ENCODE assay signal across 21 cellular contexts in the genomic region with DNA sequence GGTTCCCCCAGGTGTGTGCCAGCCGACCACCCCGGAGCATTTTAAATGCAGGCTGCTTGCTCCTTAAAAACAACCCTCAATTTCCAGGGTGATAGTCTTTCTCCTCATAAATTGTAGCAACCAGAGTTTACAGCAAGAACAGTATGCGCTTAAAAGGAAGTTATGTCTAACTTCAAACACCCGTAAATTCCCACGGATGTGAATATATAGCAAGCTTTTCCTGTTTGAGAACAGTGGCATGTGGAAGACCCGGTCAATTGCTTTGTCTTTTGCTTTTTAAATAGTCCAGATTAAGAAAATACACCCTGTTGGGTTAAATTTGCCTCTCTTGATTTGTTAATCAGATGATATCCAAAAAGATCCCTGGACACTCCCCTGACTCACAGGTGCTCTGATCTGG. TPM values are rescaled to one million over a fixed set of nuclear protein-coding genes. Genes with fewer than 3 reads are reported as not detected.
A peak's percentile ranks its signal among the peaks of the same experiment; 100 is the strongest.
DNase-seq lines count a peak whose midpoint lies in the region; FAIRE-seq and TF ChIP-seq lines count a peak whose summit lies in the region.
"Had no signal": no experiment of that assay in that cellular context is flagged by ENCODE, and none has a peak within 500 bp of the region (broad histone marks: within the 10 kb centered on the region; RNA-seq: fewer than 3 reads in every experiment).

No MANE protein-coding gene starts in this region.

- TF ChIP-seq CTCF in Loucy (conservative IDR thresholded peaks at IDR 0.05; ENCODE audit: low read length) (no peak), astrocyte (IDR thresholded peaks at IDR 0.05; ENCODE audit: insufficient read depth, low read depth, low read length) (no peak), osteocyte (IDR thresholded peaks at IDR 0.05) (no peak), hepatocyte (IDR thresholded peaks at IDR 0.05; ENCODE audit: poor library complexity) (no peak)

- peaks cover 97% of the 10 kb centered on the region for H3K36me3 Mint-ChIP-seq in activated T-cell treated with anti-CD3 and anti-CD28 coated beads, Interleukin-2, amount 50 U/mL, for 24 hours (ENCODE audit: low read depth)
- H3K36me3 Mint-ChIP-seq in astrocyte (ENCODE audit: low read depth, unreplicated experiment) = peaks cover 17% of the 10 kb centered on the region
- peaks cover 50% of the 10 kb centered on the region for H3K36me3 Mint-ChIP-seq in osteocyte (ENCODE audit: unreplicated experiment)
- H3K36me3 Mint-ChIP-seq: IgD-negative memory B cell had no signal

- H3K4me3 ChIP-seq in Loucy (ENCODE audit: low read length, poor library complexity, severe bottlenecking) (no peak overlapping the region), astrocyte (ENCODE audit: insufficient read depth, low read depth, low read length) (no peak overlapping the region), hepatocyte (no peak overlapping the region)
- H3K4me3 ChIP-seq: heart left ventricle, thyroid gland had no signal

- H3K27me3 ChIP-seq in Loucy (ENCODE audit: insufficient read depth, low read length, poor library complexity, severe bottlenecking) = no peaks in the 10 kb centered on the region
- H3K27me3 ChIP-seq in astrocyte (ENCODE audit: insufficient read depth, low read length) = no peaks in the 10 kb centered on the region
- no peaks in the 10 kb centered on the region for H3K27me3 ChIP-seq in hepatocyte
- H3K27me3 ChIP-seq: heart left ventricle, thyroid gland had no signal

- WGBS in hepatocyte (ENCODE audit: low lambda C conversion rate, missing lambda C conversion rate) = 70% methylated on average over 6 of the region's 6 CpGs

- no peaks in the 10 kb centered on the region for H3K27me3 Mint-ChIP-seq in activated T-cell treated with anti-CD3 and anti-CD28 coated beads, Interleukin-2, amount 50 U/mL, for 24 hours
- H3K27me3 Mint-ChIP-seq in astrocyte (ENCODE audit: low read depth, unreplicated experiment) (no peaks in the 10 kb centered on the region), osteocyte (ENCODE audit: unreplicated experiment) (no peaks in the 10 kb centered on the region)
- H3K27me3 Mint-ChIP-seq: brain, IgD-negative memory B cell had no signal

- H2AFZ ChIP-seq in Loucy (ENCODE audit: low read length) = no peak overlapping the region
- H2AFZ ChIP-seq in astrocyte (ENCODE audit: low read depth, low read length) = no peak overlapping the region
- no peak overlapping the region for H2AFZ ChIP-seq in hepatocyte

- peaks cover 36% of the 10 kb centered on the region for H3K4me1 Mint-ChIP-seq in activated T-cell treated with anti-CD3 and anti-CD28 coated beads, Interleukin-2, amount 50 U/mL, for 24 hours (ENCODE audit: low read depth)
- peaks cover 8% of the 10 kb centered on the region for H3K4me1 Mint-ChIP-seq in astrocyte (ENCODE audit: low read depth, unreplicated experiment)
- peaks cover 3% of the 10 kb centered on the region for H3K4me1 Mint-ChIP-seq in osteocyte (ENCODE audit: unreplicated experiment)
- H3K4me1 Mint-ChIP-seq: brain had no signal

- H3F3A ChIP-seq in Loucy (ENCODE audit: low read depth) = no peaks in the 10 kb centered on the region

- peaks cover 21% of the 10 kb centered on the region for H3K4me1 ChIP-seq in Loucy (ENCODE audit: insufficient read depth, low read length, poor library complexity, severe bottlenecking)
- peaks cover 6% of the 10 kb centered on the region for H3K4me1 ChIP-seq in astrocyte (ENCODE audit: insufficient read depth, low read length)
- H3K4me1 ChIP-seq in hepatocyte (ENCODE audit: insufficient read depth) = no peaks in the 10 kb centered on the region

- H4K20me1 ChIP-seq in Loucy (ENCODE audit: insufficient read depth, low read length, poor library complexity, severe bottlenecking) (peaks cover 10% of the 10 kb centered on the region), astrocyte (ENCODE audit: insufficient read depth, low read length) (peaks cover 28% of the 10 kb centered on the region), hepatocyte (ENCODE audit: insufficient read depth, poor library complexity, severe bottlenecking) (peaks cover 5% of the 10 kb centered on the region)

- no peaks in the 10 kb centered on the region for H3K9me2 ChIP-seq in Loucy (replicated peaks; ENCODE audit: low read depth, low read length)
- no peaks in the 10 kb centered on the region for H3K9me2 ChIP-seq in hepatocyte (replicated peaks; ENCODE audit: insufficient read depth)

- H3K4me2 ChIP-seq in Loucy (ENCODE audit: low read depth, low read length, poor library complexity, severe bottlenecking) (peak overlapping the region; percentile 46), astrocyte (ENCODE audit: low read length) (no peak overlapping the region), hepatocyte (no peak overlapping the region)

- H3K9me3 ChIP-seq in Loucy (ENCODE audit: insufficient read depth, low read depth, low read length) = no peaks in the 10 kb centered on the region
- no peaks in the 10 kb centered on the region for H3K9me3 ChIP-seq in astrocyte (ENCODE audit: insufficient read depth, low read depth, low read length)
- H3K9me3 ChIP-seq in hepatocyte (ENCODE audit: low read depth) = no peaks in the 10 kb centered on the region
- H3K9me3 ChIP-seq: heart left ventricle, thyroid gland had no signal

- H3K79me2 ChIP-seq in Loucy (ENCODE audit: insufficient read depth, low read length) = no peaks in the 10 kb centered on the region
- peaks cover under 1% of the 10 kb centered on the region for H3K79me2 ChIP-seq in astrocyte (ENCODE audit: insufficient read depth, low read length)
- H3K79me2 ChIP-seq in hepatocyte = peaks cover 5% of the 10 kb centered on the region

- H3K9ac ChIP-seq in Loucy (ENCODE audit: low read depth, low read length, poor library complexity, severe bottlenecking) (no peak overlapping the region), astrocyte (ENCODE audit: low read length) (no peak overlapping the region)

- H3K36me3 ChIP-seq in Loucy (ENCODE audit: insufficient read depth, low read length) (peaks cover 96% of the 10 kb centered on the region), astrocyte (ENCODE audit: insufficient read depth, low read length) (peaks cover 73% of the 10 kb centered on the region), hepatocyte (replicated peaks; ENCODE audit: insufficient read depth, low read depth) (no peaks in the 10 kb centered on the region)

- FAIRE-seq in astrocyte (lab: Jason Lieb, UNC) = no peak
- FAIRE-seq: colon had no signal

- H3K27ac Mint-ChIP-seq in activated T-cell treated with anti-CD3 and anti-CD28 coated beads, Interleukin-2, amount 50 U/mL, for 24 hours = peak overlapping the region; percentile 58
- H3K27ac Mint-ChIP-seq in astrocyte (ENCODE audit: unreplicated experiment) (peak overlapping the region; percentile 47), osteocyte (ENCODE audit: unreplicated experiment) (peak overlapping the region; percentile 11)

- H3K27ac ChIP-seq in astrocyte (ENCODE audit: low read depth, low read length) (no peak overlapping the region), hepatocyte (no peak overlapping the region)
- H3K27ac ChIP-seq: heart left ventricle, RWPE1, thyroid gland had no signal

- no peak overlapping the region for H3K4me3 Mint-ChIP-seq in activated T-cell treated with anti-CD3 and anti-CD28 coated beads, Interleukin-2, amount 50 U/mL, for 24 hours
- H3K4me3 Mint-ChIP-seq in astrocyte (ENCODE audit: unreplicated experiment) (no peak overlapping the region), osteocyte (ENCODE audit: unreplicated experiment) (no peak overlapping the region)
- H3K4me3 Mint-ChIP-seq: brain, immature natural killer cell had no signal

- DNase-seq in activated T-cell treated with anti-CD3 and anti-CD28 coated beads, Interleukin-2, amount 50 U/mL, for 24 hours = no peak
- no peak for DNase-seq in activated T-cell treated with anti-CD3 and anti-CD28 coated beads, Interleukin-2, amount 50 U/mL, for 48 hours
- DNase-seq in astrocyte (ENCODE audit: low read depth) (no peak), osteocyte (ENCODE audit: extremely low spot score, unreplicated experiment) (no peak), hepatocyte (ENCODE audit: low spot score) (no peak), NOMO-1 treated with DMSO at 0.1 percent for 48 hours (lab: John Stamatoyannopoulos, UW; ENCODE audit: unreplicated experiment) (no peak), DMS153 treated with DMSO at 0.1 percent for 48 hours (lab: John Stamatoyannopoulos, UW; ENCODE audit: unreplicated experiment) (no peak)
- DNase-seq: activated effector memory CD4-positive, alpha-beta T cell treated with anti-CD3 and anti-CD28 coated beads, Interleukin-2, amount 50 U/mL, for 16 hours; DND-41; heart left ventricle; immature natural killer cell; NCI-H187; NCI-H226; occipital lobe; stimulated activated CD4-positive, alpha-beta T cell treated with anti-CD3 and anti-CD28 coated beads, Interleukin-12 subunit alpha, Interleukin-12 subunit beta, amount 100 ng/mL, for 4 hours; thyroid gland had no signal

- no peaks in the 10 kb centered on the region for H3K9me3 Mint-ChIP-seq in activated T-cell treated with anti-CD3 and anti-CD28 coated beads, Interleukin-2, amount 50 U/mL, for 24 hours
- no peaks in the 10 kb centered on the region for H3K9me3 Mint-ChIP-seq in astrocyte (ENCODE audit: unreplicated experiment)
- no peaks in the 10 kb centered on the region for H3K9me3 Mint-ChIP-seq in osteocyte (ENCODE audit: unreplicated experiment)
- H3K9me3 Mint-ChIP-seq: brain, IgD-negative memory B cell, immature natural killer cell had no signal

RNA-seq across cellular contexts. Expression of a gene that starts 20.8 kb away (rescaled TPM):
- 32.9 and 38.9 TPM in 2 replicates for total RNA-seq in astrocyte
- total RNA-seq in osteocyte = 47.2 and 50.0 TPM in 2 replicates
- 25.6 and 30.9 TPM in 2 replicates for total RNA-seq in hepatocyte
- polyA plus RNA-seq in hepatocyte = 59.9 and 75.5 TPM in 2 replicates

RNA-seq across cellular contexts. Expression of a gene that starts 54.6 kb away (rescaled TPM):
- 19.6 and 20.3 TPM in 2 replicates for total RNA-seq in astrocyte
- total RNA-seq in osteocyte = 28.6 and 29.8 TPM in 2 replicates
- total RNA-seq in hepatocyte = 19.1 and 19.4 TPM in 2 replicates
- polyA plus RNA-seq in hepatocyte = 19.7 and 21.2 TPM in 2 replicates
